Comparison of ENCODE assay signal across 1 cellular context in genomic region chr2:207792244-207792785, GRCh38.
A peak's percentile ranks its signal among the peaks of the same experiment; 100 is the strongest.
TF ChIP-seq lines count a peak whose summit lies in the region.

No MANE protein-coding gene starts in this region.

TF ChIP-seq in HepG2, 621 proteins besides CTCF, POLR2A, EP300 and RAD21 (continued from another document and continues in another):
- TF ChIP-seq ZNF407 (CRISPR knock-in tag; IDR thresholded peaks at IDR 0.05; ENCODE audit: not compliant biosample characterization) = no peak
- no peak for TF ChIP-seq KAT2B (IDR thresholded peaks at IDR 0.05; ENCODE audit: borderline replicate concordance, low read depth, low read length)
- no peak for TF ChIP-seq ZZZ3 (CRISPR knock-in tag; IDR thresholded peaks at IDR 0.05; ENCODE audit: borderline replicate concordance)
- TF ChIP-seq FOXP1 (IDR thresholded peaks at IDR 0.05) = no peak
- TF ChIP-seq FOXP1 (CRISPR knock-in tag; IDR thresholded peaks at IDR 0.05) = no peak
- TF ChIP-seq ZNF674 (CRISPR knock-in tag; IDR thresholded peaks at IDR 0.05; ENCODE audit: low read depth) = no peak
- no peak for TF ChIP-seq E2F5 (CRISPR knock-in tag; conservative IDR thresholded peaks at IDR 0.05)
- no peak for TF ChIP-seq TARDBP (CRISPR knock-in tag; IDR thresholded peaks at IDR 0.05)
- TF ChIP-seq ZNF792 (CRISPR knock-in tag; IDR thresholded peaks at IDR 0.05) = 0 out of 2 replicates have a peak, but pooled peaks have one; percentile 33
- no peak for TF ChIP-seq ONECUT2 (CRISPR knock-in tag; IDR thresholded peaks at IDR 0.05)
- no peak for TF ChIP-seq ZNF34 (CRISPR knock-in tag; IDR thresholded peaks at IDR 0.05; ENCODE audit: borderline replicate concordance)
- no peak for TF ChIP-seq NFE2L2 (IDR thresholded peaks at IDR 0.05; ENCODE audit: low read length)
- no peak for TF ChIP-seq CEBPZ (IDR thresholded peaks at IDR 0.05; ENCODE audit: low read length)
- TF ChIP-seq RORA (CRISPR knock-in tag; IDR thresholded peaks at IDR 0.05) = no peak
- TF ChIP-seq HDAC1 (CRISPR knock-in tag; IDR thresholded peaks at IDR 0.05) = no peak
- TF ChIP-seq JUND (CRISPR knock-in tag; IDR thresholded peaks at IDR 0.05) = peak; percentile 40; the same call in 1 of the 2 replicates
- peak; percentile 30; the same call in 1 of the 2 replicates for TF ChIP-seq RARA (CRISPR knock-in tag; IDR thresholded peaks at IDR 0.05)
- no peak for TF ChIP-seq ZSCAN31 (CRISPR knock-in tag; IDR thresholded peaks at IDR 0.05; ENCODE audit: low read depth)
- no peak for TF ChIP-seq DDIT3 (CRISPR knock-in tag; IDR thresholded peaks at IDR 0.05)
- TF ChIP-seq ZBTB10 (CRISPR knock-in tag; IDR thresholded peaks at IDR 0.05; ENCODE audit: borderline replicate concordance) = no peak
- TF ChIP-seq ZNF496 (CRISPR knock-in tag; IDR thresholded peaks at IDR 0.05; ENCODE audit: insufficient replicate concordance) = no peak
- no peak for TF ChIP-seq GABPB1 (CRISPR knock-in tag; IDR thresholded peaks at IDR 0.05)
- TF ChIP-seq ELF4 (CRISPR knock-in tag; IDR thresholded peaks at IDR 0.05; ENCODE audit: borderline replicate concordance) = 0 out of 2 replicates have a peak, but pooled peaks have one; percentile 21
- no peak for TF ChIP-seq ARHGAP35 (CRISPR knock-in tag; IDR thresholded peaks at IDR 0.05; ENCODE audit: borderline replicate concordance)
- TF ChIP-seq ZNF570 (CRISPR knock-in tag; IDR thresholded peaks at IDR 0.05; ENCODE audit: borderline replicate concordance) = no peak
- no peak for TF ChIP-seq GTF2F1 (IDR thresholded peaks at IDR 0.05; ENCODE audit: low read length)
- TF ChIP-seq STAG1 (CRISPR knock-in tag; IDR thresholded peaks at IDR 0.05) = no peak
- TF ChIP-seq MAF1 (CRISPR knock-in tag; IDR thresholded peaks at IDR 0.05; ENCODE audit: borderline replicate concordance) = no peak
- TF ChIP-seq IRF2 (CRISPR knock-in tag; IDR thresholded peaks at IDR 0.05) = 0 out of 2 replicates have a peak, but pooled peaks have one; percentile 16
- TF ChIP-seq NFE2 (CRISPR knock-in tag; IDR thresholded peaks at IDR 0.05) = no peak
- TF ChIP-seq KLF12 (CRISPR knock-in tag; IDR thresholded peaks at IDR 0.05; ENCODE audit: borderline replicate concordance) = no peak
- TF ChIP-seq SMAD1 (CRISPR knock-in tag; IDR thresholded peaks at IDR 0.05; ENCODE audit: borderline replicate concordance, low read depth) = no peak
- TF ChIP-seq ZNF720 (CRISPR knock-in tag; IDR thresholded peaks at IDR 0.05) = no peak
- no peak for TF ChIP-seq ZNF562 (CRISPR knock-in tag; IDR thresholded peaks at IDR 0.05; ENCODE audit: borderline replicate concordance)
- no peak for TF ChIP-seq CREM (IDR thresholded peaks at IDR 0.05)
- TF ChIP-seq CREM (CRISPR knock-in tag; IDR thresholded peaks at IDR 0.05) = no peak
- no peak for TF ChIP-seq ZFYVE20 (CRISPR knock-in tag; IDR thresholded peaks at IDR 0.05; ENCODE audit: borderline replicate concordance, low read depth)
- TF ChIP-seq ZBTB44 (CRISPR knock-in tag; IDR thresholded peaks at IDR 0.05) = no peak
- TF ChIP-seq ZNF704 (CRISPR knock-in tag; IDR thresholded peaks at IDR 0.05; ENCODE audit: borderline replicate concordance) = no peak
- TF ChIP-seq ZNF614 (CRISPR knock-in tag; IDR thresholded peaks at IDR 0.05; ENCODE audit: borderline replicate concordance) = 0 out of 2 replicates have a peak, but pooled peaks have one; percentile 39
- no peak for TF ChIP-seq ZSCAN5A (CRISPR knock-in tag; IDR thresholded peaks at IDR 0.05; ENCODE audit: borderline replicate concordance)
- TF ChIP-seq TAF1 (CRISPR knock-in tag; IDR thresholded peaks at IDR 0.05) = peak; percentile 26; the same call in 1 of the 2 replicates
- TF ChIP-seq ZNF138 (CRISPR knock-in tag; IDR thresholded peaks at IDR 0.05; ENCODE audit: low read depth) = no peak
- TF ChIP-seq ZNF432 (CRISPR knock-in tag; IDR thresholded peaks at IDR 0.05; ENCODE audit: borderline replicate concordance) = no peak
- TF ChIP-seq ZFP37 (CRISPR knock-in tag; IDR thresholded peaks at IDR 0.05; ENCODE audit: borderline replicate concordance) = no peak
